ENCODE assay signal across 26 cellular contexts in genomic region chr17:69724236-69724635, GRCh38.
"Had no signal": no experiment of that assay in that cellular context is flagged by ENCODE, and none has a peak within 500 bp of the region (broad histone marks: within the 10 kb centered on the region; RNA-seq: fewer than 3 reads in every experiment).

No MANE protein-coding gene starts in this region.

- H3K4me3 Mint-ChIP-seq: activated B cell treated with CpG ODN at 0.5 μM for 24 hours; activated CD4-positive, alpha-beta memory T cell treated with anti-CD3 and anti-CD28 coated beads for 36 hours; activated CD4-positive, alpha-beta T cell treated with anti-CD3 and anti-CD28 coated beads, Interleukin-2, amount 10 ng/mL, durations not matched to agents 7 days and 5 days; activated naive CD4-positive, alpha-beta T cell treated with anti-CD3 and anti-CD28 coated beads for 36 hours; activated naive CD8-positive, alpha-beta T cell; activated T-helper 17 cell treated with anti-CD3 and anti-CD28 coated beads, Interleukin-2, amount 50 U/mL, for 72 hours; T-cell had no signal

- H3K4me3 ChIP-seq: SK-N-MC had no signal

- H3K36me3 Mint-ChIP-seq: activated CD4-positive, alpha-beta memory T cell treated with anti-CD3 and anti-CD28 coated beads for 36 hours; activated naive CD8-positive, alpha-beta T cell; T-cell had no signal

- H3K27ac ChIP-seq: brain microvascular endothelial cell, SK-N-MC had no signal

- H3K27ac Mint-ChIP-seq: activated B cell treated with CpG ODN at 0.5 μM for 24 hours; activated CD4-positive, alpha-beta memory T cell treated with anti-CD3 and anti-CD28 coated beads for 36 hours; activated CD4-positive, alpha-beta T cell treated with anti-CD3 and anti-CD28 coated beads, Interleukin-2, amount 10 ng/mL, durations not matched to agents 7 days and 5 days; activated naive CD4-positive, alpha-beta T cell treated with anti-CD3 and anti-CD28 coated beads for 36 hours; activated naive CD8-positive, alpha-beta T cell; activated T-helper 17 cell treated with anti-CD3 and anti-CD28 coated beads, Interleukin-2, amount 50 U/mL, for 72 hours; T-cell had no signal

- H3K27me3 ChIP-seq: brain microvascular endothelial cell had no signal

- H3K4me1 Mint-ChIP-seq: activated B cell treated with CpG ODN at 0.5 μM for 24 hours; activated CD4-positive, alpha-beta T cell treated with anti-CD3 and anti-CD28 coated beads, Interleukin-2, amount 10 ng/mL, durations not matched to agents 7 days and 5 days; activated T-helper 17 cell treated with anti-CD3 and anti-CD28 coated beads, Interleukin-2, amount 50 U/mL, for 72 hours; T-cell had no signal

- DNase-seq: activated B cell treated with CpG ODN at 0.5 μM for 24 hours; activated CD4-positive, alpha-beta memory T cell treated with anti-CD3 and anti-CD28 coated beads for 36 hours; activated CD4-positive, alpha-beta T cell treated with anti-CD3 and anti-CD28 coated beads for 1 hour; activated CD4-positive, alpha-beta T cell treated with anti-CD3 and anti-CD28 coated beads, Interleukin-2, amount 10 ng/mL, durations not matched to agents 7 days and 5 days; activated CD8-positive, alpha-beta memory T cell treated with anti-CD3 and anti-CD28 coated beads for 24 hours; activated gamma-delta T cell; activated naive CD4-positive, alpha-beta T cell treated with anti-CD3 and anti-CD28 coated beads for 36 hours; activated T-cell treated with anti-CD3 and anti-CD28 coated beads for 4 hours; activated T-cell treated with anti-CD3 and anti-CD28 coated beads, Interleukin-2, amount 50 U/mL, for 48 hours; amygdala; brain microvascular endothelial cell; cerebellar nuclear complex; Karpas-422; NCI-H1092; NCI-H1417; NCI-H2029; NCI-H345; NCI-H510A; NCI-H526 treated with DMSO at 0.1 percent for 48 hours; T-cell; T-helper 2 cell; T1000 had no signal

- H3K36me3 ChIP-seq: brain microvascular endothelial cell had no signal

- H3K9me3 Mint-ChIP-seq: activated B cell treated with CpG ODN at 0.5 μM for 24 hours; activated CD4-positive, alpha-beta memory T cell treated with anti-CD3 and anti-CD28 coated beads for 36 hours; activated CD4-positive, alpha-beta T cell treated with anti-CD3 and anti-CD28 coated beads, Interleukin-2, amount 10 ng/mL, durations not matched to agents 7 days and 5 days; activated naive CD4-positive, alpha-beta T cell treated with anti-CD3 and anti-CD28 coated beads for 36 hours; activated T-helper 17 cell treated with anti-CD3 and anti-CD28 coated beads, Interleukin-2, amount 50 U/mL, for 72 hours; T-cell had no signal

- H3K27me3 Mint-ChIP-seq: activated B cell treated with CpG ODN at 0.5 μM for 24 hours; activated CD4-positive, alpha-beta memory T cell treated with anti-CD3 and anti-CD28 coated beads for 36 hours; activated naive CD8-positive, alpha-beta T cell had no signal

- ATAC-seq: activated T-helper 17 cell treated with anti-CD3 and anti-CD28 coated beads, Interleukin-2, amount 50 U/mL, for 72 hours; Right ventricle myocardium inferior; T-cell had no signal
